Comparison of ENCODE assay signal across 16 cellular contexts in the genomic region with DNA sequence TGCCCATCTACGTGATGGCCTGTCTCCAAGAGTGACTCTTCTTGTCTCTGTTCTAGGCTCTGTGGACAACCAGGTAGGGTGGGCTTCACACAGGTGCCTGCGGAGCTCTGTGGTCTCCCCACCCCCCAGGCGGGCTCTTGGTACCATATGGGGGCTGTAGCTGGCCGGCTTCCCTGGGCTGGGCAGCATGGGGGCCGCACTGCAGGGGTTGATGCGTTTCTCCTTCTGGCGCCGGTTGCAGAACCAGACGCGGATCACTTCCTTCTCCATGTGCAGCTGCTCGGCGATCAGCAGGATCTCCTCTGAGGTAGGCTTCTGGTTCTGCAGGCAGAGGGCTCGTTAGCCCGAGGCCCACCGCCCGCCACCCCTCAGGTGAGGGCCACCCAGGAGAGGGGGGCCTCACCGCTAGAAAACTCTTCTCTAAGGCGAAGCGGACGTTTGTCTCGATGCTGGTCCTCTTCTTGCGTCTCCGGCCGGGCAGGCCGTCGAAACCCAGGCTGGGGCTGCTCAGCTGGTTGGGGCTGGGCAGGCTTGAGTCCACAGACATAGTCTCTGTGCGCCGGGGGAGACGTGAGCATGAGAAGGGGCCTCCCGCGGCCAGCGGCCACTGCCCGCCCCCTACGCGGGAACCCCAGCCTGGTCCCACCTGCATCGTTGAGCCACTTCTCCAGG. TPM values are rescaled to one million over a fixed set of nuclear protein-coding genes. Genes with fewer than 3 reads are reported as not detected.
A peak's percentile ranks its signal among the peaks of the same experiment; 100 is the strongest.
DNase-seq lines count a peak whose midpoint lies in the region; ATAC-seq, FAIRE-seq and TF ChIP-seq lines count a peak whose summit lies in the region.
"Had no signal": no experiment of that assay in that cellular context is flagged by ENCODE, and none has a peak within 500 bp of the region (broad histone marks: within the 10 kb centered on the region; RNA-seq: fewer than 3 reads in every experiment).

No MANE protein-coding gene starts in this region.

- TF ChIP-seq CTCF in GM23338 (conservative IDR thresholded peaks at IDR 0.05; ENCODE audit: low read depth in 2 of 2) = no peak
- TF ChIP-seq CTCF in K562 (IDR thresholded peaks at IDR 0.05 in 2 of 3, conservative IDR thresholded peaks at IDR 0.05 in 1 of 3; ENCODE audit: insufficient read depth in 2 of 3, low read depth in 1 of 3, low read length in 3 of 3) = no peak
- TF ChIP-seq CTCF in activated CD8-positive, alpha-beta T cell treated with anti-CD3 and anti-CD28 coated beads for 36 hours (IDR thresholded peaks at IDR 0.05) = no peak

- H3K36me3 Mint-ChIP-seq in GM23338 (ENCODE audit: low read depth) = no peaks in the 10 kb centered on the region
- H3K36me3 Mint-ChIP-seq in stimulated activated effector memory CD8-positive, alpha-beta T cell treated with anti-CD3 and anti-CD28 coated beads, Interleukin-12 subunit alpha, Interleukin-12 subunit beta, amount 100 ng/mL, for 72 hours = peaks cover 100% of the 10 kb centered on the region
- H3K36me3 Mint-ChIP-seq in activated CD8-positive, alpha-beta T cell treated with anti-CD3 and anti-CD28 coated beads for 36 hours (ENCODE audit: low read depth) = peaks cover 50% of the 10 kb centered on the region

- no peak overlapping the region for H4K8ac ChIP-seq in mesendoderm (ENCODE audit: low read depth, low read length)

- H3K4me1 Mint-ChIP-seq in GM23338 = peaks cover 29% of the 10 kb centered on the region
- peaks cover 33% of the 10 kb centered on the region for H3K4me1 Mint-ChIP-seq in stimulated activated effector memory CD8-positive, alpha-beta T cell treated with anti-CD3 and anti-CD28 coated beads, Interleukin-12 subunit alpha, Interleukin-12 subunit beta, amount 100 ng/mL, for 72 hours
- H3K4me1 Mint-ChIP-seq in activated CD8-positive, alpha-beta T cell treated with anti-CD3 and anti-CD28 coated beads for 36 hours (ENCODE audit: low read depth) = peaks cover 9% of the 10 kb centered on the region

- peak overlapping the region in 1 of 2 experiments; percentile 19; a peak in 1 of 4 replicates for H3K9ac ChIP-seq in K562 (ENCODE audit: insufficient read depth in 1 of 2, low read depth in 2 of 2, low read length in 2 of 2)
- no peak overlapping the region for H3K9ac ChIP-seq in mesendoderm (ENCODE audit: low read length)

- no peaks in the 10 kb centered on the region for H3K27me3 ChIP-seq in GM23338 (ENCODE audit: insufficient read depth)
- peaks cover 2 to 18% of the 10 kb centered on the region in 2 experiments; a peak in 3 of 5 replicates for H3K27me3 ChIP-seq in K562 (ENCODE audit: control insufficient read depth in 2 of 2, insufficient read depth in 2 of 2, low read length in 2 of 2)
- no peaks in the 10 kb centered on the region for H3K27me3 ChIP-seq in mesendoderm (ENCODE audit: insufficient read depth, low read length, poor library complexity)
- H3K27me3 ChIP-seq: BLaER1 treated with 17β-estradiol and CSF1 and Interleukin-3, amounts not matched to agents 10 nM and 100 nM had no signal

- H2BK120ac ChIP-seq in mesendoderm (ENCODE audit: low read depth, low read length) = no peak overlapping the region

- no peak for TF ChIP-seq EP300 in K562 (IDR thresholded peaks at IDR 0.05; ENCODE audit: low read length)

- H3K4me3 Mint-ChIP-seq in GM23338 = peak overlapping the region; percentile 65
- no peak overlapping the region for H3K4me3 Mint-ChIP-seq in stimulated activated effector memory CD8-positive, alpha-beta T cell treated with anti-CD3 and anti-CD28 coated beads, Interleukin-12 subunit alpha, Interleukin-12 subunit beta, amount 100 ng/mL, for 72 hours
- no peak overlapping the region for H3K4me3 Mint-ChIP-seq in activated CD8-positive, alpha-beta T cell treated with anti-CD3 and anti-CD28 coated beads for 36 hours

- H3K9me1 ChIP-seq in K562 (ENCODE audit: control insufficient read depth, insufficient read depth, low read length) = no peaks in the 10 kb centered on the region

- H3K4me3 ChIP-seq in GM23338 (peak overlapping the region; percentile 62; the same call in 1 of the 2 replicates), K562 (no peak overlapping the region), mesendoderm (ENCODE audit: low read length) (no peak overlapping the region)
- H3K4me3 ChIP-seq: BLaER1 treated with 17β-estradiol and CSF1 and Interleukin-3, amounts not matched to agents 10 nM and 100 nM; HAP-1 had no signal

- H3K79me1 ChIP-seq in mesendoderm (ENCODE audit: low read length) = no peaks in the 10 kb centered on the region

- H3F3A ChIP-seq in GM23338 (replicated peaks; ENCODE audit: low read depth) = 0 out of 2 replicates have a peak, but pooled peaks cover 9% of the 10 kb centered on the region

- H2AFZ ChIP-seq in GM23338 (peak overlapping the region; percentile 63; the same call in 1 of the 2 replicates), K562 (ENCODE audit: low read depth, low read length) (0 out of 2 replicates have a peak overlapping the region, but pooled peaks have one; percentile 66)

- H3K27ac ChIP-seq in GM23338 (ENCODE audit: low read depth) = no peak overlapping the region
- H3K27ac ChIP-seq in K562 (ENCODE audit: extremely low read depth, low read depth, low read length) = no peak overlapping the region
- no peak overlapping the region for H3K27ac ChIP-seq in mesendoderm (ENCODE audit: low read depth, low read length)
- H3K27ac ChIP-seq: BLaER1 treated with 17β-estradiol and CSF1 and Interleukin-3, amounts not matched to agents 10 nM and 100 nM had no signal

- no peak for FAIRE-seq in K562 (lab: Jason Lieb, UNC)

- in situ Hi-C loops in K562 (cut with MboI) = no loop called here

- peak overlapping the region; percentile 82 for H3K4me2 ChIP-seq in GM23338
- no peak overlapping the region for H3K4me2 ChIP-seq in K562 (ENCODE audit: insufficient read depth, low read length)
- no peak overlapping the region for H3K4me2 ChIP-seq in mesendoderm (ENCODE audit: low read length)

- intact Hi-C loops in K562 (cut with micrococcal nuclease) = no loop called here
- intact Hi-C loops in activated CD8-positive, alpha-beta T cell treated with anti-CD3 and anti-CD28 coated beads for 36 hours (cut with micrococcal nuclease) = no loop called here

- H3K36me3 ChIP-seq in GM23338 (ENCODE audit: insufficient read depth) = no peaks in the 10 kb centered on the region
- H3K36me3 ChIP-seq in K562 (ENCODE audit: control insufficient read depth, insufficient read depth, low read length) = no peaks in the 10 kb centered on the region
- H3K36me3 ChIP-seq in mesendoderm (ENCODE audit: control insufficient read depth, insufficient read depth, low read length) = no peaks in the 10 kb centered on the region
- H3K36me3 ChIP-seq: HAP-1 had no signal

- no peak for DNase-seq in GM23338 (ENCODE audit: low spot score)
- DNase-seq in K562 (ENCODE audit: extremely low read depth in 1 of 4, low spot score in 3 of 4) = no peak
- no peak for DNase-seq in mesendoderm
- DNase-seq in stimulated activated effector memory CD8-positive, alpha-beta T cell treated with anti-CD3 and anti-CD28 coated beads, Interleukin-12 subunit alpha, Interleukin-12 subunit beta, amount 100 ng/mL, for 72 hours (ENCODE audit: low spot score in 2 of 2) = no peak
- DNase-seq in cortex of kidney (lab: John Stamatoyannopoulos, UW) = no peak
- no peak for DNase-seq in SKM-1 treated with dmso at 0.1 percent for 144 hours (lab: John Stamatoyannopoulos, UW; ENCODE audit: unreplicated experiment)
- no peak for DNase-seq in activated CD8-positive, alpha-beta T cell treated with anti-CD3 and anti-CD28 coated beads for 36 hours
- DNase-seq: DMS79, KBM-7, NCI-H1694 treated with DMSO at 0.1 percent for 48 hours, NCI-H2107, NCI-H510A treated with DMSO at 0.1 percent for 48 hours, NCI-H774, Right ventricle myocardium superior had no signal

- H3K23ac ChIP-seq in mesendoderm (ENCODE audit: low read length) = no peak overlapping the region

- H3K56ac ChIP-seq in mesendoderm (ENCODE audit: low read length) = peak overlapping the region; percentile 61

- no peaks in the 10 kb centered on the region for H3K9me3 Mint-ChIP-seq in GM23338
- H3K9me3 Mint-ChIP-seq in stimulated activated effector memory CD8-positive, alpha-beta T cell treated with anti-CD3 and anti-CD28 coated beads, Interleukin-12 subunit alpha, Interleukin-12 subunit beta, amount 100 ng/mL, for 72 hours = no peaks in the 10 kb centered on the region
- no peaks in the 10 kb centered on the region for H3K9me3 Mint-ChIP-seq in activated CD8-positive, alpha-beta T cell treated with anti-CD3 and anti-CD28 coated beads for 36 hours

- no peak overlapping the region for H2AK5ac ChIP-seq in mesendoderm (ENCODE audit: low read length)

- H2BK5ac ChIP-seq in mesendoderm (ENCODE audit: low read length) = no peak overlapping the region

- H3K9me3 ChIP-seq in K562 (replicated peaks; ENCODE audit: control insufficient read depth, insufficient read depth, low read depth, low read length) = no peaks in the 10 kb centered on the region
- H3K9me3 ChIP-seq: BLaER1 treated with 17β-estradiol and CSF1 and Interleukin-3, amounts not matched to agents 10 nM and 100 nM; HAP-1 had no signal

- H4K5ac ChIP-seq in mesendoderm (ENCODE audit: low read length) = no peak overlapping the region

- no peak overlapping the region for H2BK15ac ChIP-seq in mesendoderm (replicated peaks; ENCODE audit: low read depth)

- CTCF ChIA-PET in K562 (lab: Yijun Ruan, JAX; ENCODE audit: low intra/inter-chr PET ratio) = no interaction called here
- CTCF ChIA-PET in activated CD8-positive, alpha-beta T cell treated with anti-CD3 and anti-CD28 coated beads for 36 hours (lab: Charles Lee) = interaction anchor here (1.9 to 2.2 kb wide), 3 partner anchors 14 to 344 kb away, joined by 4 to 10 read pairs (median 5); no protein-coding TSS in a partner anchor

- no peak for TF ChIP-seq POLR2A in K562 (conservative IDR thresholded peaks at IDR 0.05)

- peaks cover 11% of the 10 kb centered on the region for H3K27me3 Mint-ChIP-seq in GM23338 (ENCODE audit: insufficient read depth, low read depth, poor library complexity)
- H3K27me3 Mint-ChIP-seq in activated CD8-positive, alpha-beta T cell treated with anti-CD3 and anti-CD28 coated beads for 36 hours = no peaks in the 10 kb centered on the region

- ATAC-seq in GM23338 (peak; percentile 18), K562 (no peak)
- no peak for ATAC-seq in stimulated activated effector memory CD8-positive, alpha-beta T cell treated with anti-CD3 and anti-CD28 coated beads, Interleukin-12 subunit alpha, Interleukin-12 subunit beta, amount 100 ng/mL, for 72 hours
- ATAC-seq in activated CD8-positive, alpha-beta T cell treated with anti-CD3 and anti-CD28 coated beads for 36 hours = no peak

- POLR2A ChIA-PET in K562 (lab: Yijun Ruan, JAX) = interaction anchor here (0.6 to 1.0 kb wide), 2 partner anchors 28 to 313 kb away, joined by 3 to 5 read pairs; no protein-coding TSS in a partner anchor
- POLR2A ChIA-PET in activated CD8-positive, alpha-beta T cell treated with anti-CD3 and anti-CD28 coated beads for 36 hours (lab: Charles Lee) = no interaction called here

- H3K79me2 ChIP-seq in GM23338 (replicated peaks; ENCODE audit: insufficient read depth) (no peaks in the 10 kb centered on the region), K562 (ENCODE audit: control insufficient read depth, insufficient read depth, low read length) (no peaks in the 10 kb centered on the region), mesendoderm (ENCODE audit: control insufficient read depth, insufficient read depth, low read length) (no peaks in the 10 kb centered on the region)

- H3K9me2 ChIP-seq in GM23338 (ENCODE audit: insufficient read depth) = no peaks in the 10 kb centered on the region

- no peak overlapping the region for H3K4ac ChIP-seq in mesendoderm (ENCODE audit: low read depth, low read length)

- H3K4me1 ChIP-seq in GM23338 (ENCODE audit: insufficient read depth) (peaks cover 8% of the 10 kb centered on the region; the same call in 1 of the 2 replicates), K562 (replicated peaks in 1 of 2; ENCODE audit: control insufficient read depth in 2 of 2, insufficient read depth in 2 of 2, low read length in 2 of 2) (peaks cover 0 to 34% of the 10 kb centered on the region in 2 experiments; a peak in 4 of 5 replicates), mesendoderm (ENCODE audit: control insufficient read depth, low read depth, low read length) (no peaks in the 10 kb centered on the region)
- H3K4me1 ChIP-seq: HAP-1 had no signal

- TF ChIP-seq RAD21 in K562 (CRISPR knock-in tag; conservative IDR thresholded peaks at IDR 0.05 in 1 of 2, IDR thresholded peaks at IDR 0.05 in 1 of 2) = no peak

- BruUV-seq in K562 (replicated peaks; lab: Mats Ljungman, UMichigan) = no TSS peak

- no peaks in the 10 kb centered on the region for H4K20me1 ChIP-seq in GM23338 (replicated peaks; ENCODE audit: insufficient read depth)
- H4K20me1 ChIP-seq in K562 (replicated peaks; ENCODE audit: control insufficient read depth, insufficient read depth, low read length) = no peaks in the 10 kb centered on the region

- no peak overlapping the region for H3K18ac ChIP-seq in mesendoderm (ENCODE audit: low read length)

- no peak overlapping the region for H3K27ac Mint-ChIP-seq in GM23338
- peak overlapping the region; percentile 71 for H3K27ac Mint-ChIP-seq in stimulated activated effector memory CD8-positive, alpha-beta T cell treated with anti-CD3 and anti-CD28 coated beads, Interleukin-12 subunit alpha, Interleukin-12 subunit beta, amount 100 ng/mL, for 72 hours
- H3K27ac Mint-ChIP-seq in activated CD8-positive, alpha-beta T cell treated with anti-CD3 and anti-CD28 coated beads for 36 hours = no peak overlapping the region

- 45% methylated on average over 28 of the region's 36 CpGs for WGBS in K562 (ENCODE audit: insufficient coverage, low coverage, missing lambda C conversion rate)
- WGBS in mesendoderm (ENCODE audit: extremely low coverage, insufficient coverage, low lambda C conversion rate) = no CpG with 5 or more reads among the region's 36 CpGs

RNA-seq across cellular contexts. Expression of a gene that starts 19.3 kb away (rescaled TPM):
- 50.8 and 61.2 TPM in 2 replicates for total RNA-seq in GM23338 (2014; rRNA removed; shearing (Covaris generic))
- polyA plus RNA-seq in GM23338 (2016; fragmentation: Nextera tagmentation; extraction: Ambion mirVana) (18.7 and 19.4 TPM in 2 replicates), K562 (2011; rRNA removed) (7.1 and 12.1 TPM in 2 replicates), K562 (2014; fragmentation: Illumina TruSeq; extraction: Trizol) (8.4 and 13.7 TPM in 2 replicates), K562 (2014; fragmentation: Nextera tagmentation; extraction: Ambion mirVana) (under 1 TPM; 0.24 to 0.34 TPM), K562 (2014; rRNA removed) (11.2 and 13.4 TPM in 2 replicates)
- 6.5 and 25.2 TPM in 2 replicates for total RNA-seq in K562 (2011; cell fraction: chromatin; rRNA removed; ENCODE audit: low replicate concordance)
- total RNA-seq in K562 (2011; cell fraction: nucleolus; rRNA removed) = 24.3 and 26.2 TPM in 2 replicates
- 12.0 and 13.4 TPM in 2 replicates for total RNA-seq in K562 (2011; cell fraction: nucleoplasm; rRNA removed)
- total RNA-seq in K562 (2014; rRNA removed) (12.0 and 21.6 TPM in 2 replicates), K562 (2014; rRNA removed; fragmentation: Illumina TruSeq; extraction: Trizol) (1.9 and 2.6 TPM in 2 replicates), K562 (2015; rRNA removed; fragmentation: Illumina TruSeq; extraction: Trizol) (9.2 and 10.5 TPM in 2 replicates), K562 (2021) (20.7 and 21.0 TPM in 2 replicates)
- polyA plus RNA-seq in K562 (2011; cell fraction: cytosol; rRNA removed) = 15.2 and 35.3 TPM in 2 replicates
- polyA plus RNA-seq in K562 (2011; cell fraction: nucleus; rRNA removed) = 9.6 and 17.8 TPM in 2 replicates
- polyA plus RNA-seq in K562 (2012) = 13.6 and 14.2 TPM in 2 replicates
- polyA minus RNA-seq in K562 (2011; rRNA and poly(A)+ RNA removed) = 7.1 and 9.8 TPM in 2 replicates
- 22.7 and 24.3 TPM in 2 replicates for polyA minus RNA-seq in K562 (2011; cell fraction: cytosol; rRNA and poly(A)+ RNA removed)
- 11.4 and 14.6 TPM in 2 replicates for polyA minus RNA-seq in K562 (2011; cell fraction: nucleus; rRNA and poly(A)+ RNA removed)
- 14.4 TPM for polyA plus RNA-seq in mesendoderm (2013, experiment 1 of 2)
- 14.1 TPM for polyA plus RNA-seq in mesendoderm (2013, experiment 2 of 2)
- 10 to 100 TPM; 12.4 to 12.8 TPM for total RNA-seq in activated CD8-positive, alpha-beta T cell treated with anti-CD3 and anti-CD28 coated beads for 36 hours

RNA-seq across cellular contexts. Expression of a gene that starts 25.3 kb away (rescaled TPM):
- 34.3 and 42.5 TPM in 2 replicates for total RNA-seq in GM23338 (2014; rRNA removed; shearing (Covaris generic))
- polyA plus RNA-seq in GM23338 (2016; fragmentation: Nextera tagmentation; extraction: Ambion mirVana) (5.1 and 6.2 TPM in 2 replicates), K562 (2011; rRNA removed) (0.04 and 0.09 TPM in 2 replicates), K562 (2014; fragmentation: Illumina TruSeq; extraction: Trizol) (0.06 and 0.12 TPM in 2 replicates), K562 (2014; fragmentation: Nextera tagmentation; extraction: Ambion mirVana) (not detected), K562 (2014; rRNA removed) (0.04 and 0.27 TPM in 2 replicates)
- total RNA-seq in K562 (2011; cell fraction: chromatin; rRNA removed; ENCODE audit: low replicate concordance) = 0.12 and 1.3 TPM in 2 replicates
- total RNA-seq in K562 (2011; cell fraction: nucleolus; rRNA removed) = 0.50 and 0.53 TPM in 2 replicates
- total RNA-seq in K562 (2011; cell fraction: nucleoplasm; rRNA removed) = 0.29 and 0.31 TPM in 2 replicates
- total RNA-seq in K562 (2014; rRNA removed) (0.27 and 0.29 TPM in 2 replicates), K562 (2014; rRNA removed; fragmentation: Illumina TruSeq; extraction: Trizol) (0.55 TPM in 1 of 2 replicates, not detected in the other), K562 (2015; rRNA removed; fragmentation: Illumina TruSeq; extraction: Trizol) (0.40 TPM in 1 of 2 replicates, not detected in the other), K562 (2021) (0.51 and 0.58 TPM in 2 replicates)
- 0.04 and 0.06 TPM in 2 replicates for polyA plus RNA-seq in K562 (2011; cell fraction: cytosol; rRNA removed)
- polyA plus RNA-seq in K562 (2011; cell fraction: nucleus; rRNA removed) = 0.27 and 0.48 TPM in 2 replicates
- 0.34 and 11.2 TPM in 2 replicates for polyA plus RNA-seq in K562 (2012)
- polyA minus RNA-seq in K562 (2011; rRNA and poly(A)+ RNA removed) = 0.06 and 0.63 TPM in 2 replicates
- not detected in 2 replicates for polyA minus RNA-seq in K562 (2011; cell fraction: cytosol; rRNA and poly(A)+ RNA removed)
- 0.33 TPM in 1 of 2 replicates, not detected in the other for polyA minus RNA-seq in K562 (2011; cell fraction: nucleus; rRNA and poly(A)+ RNA removed)
- 13.3 TPM for polyA plus RNA-seq in mesendoderm (2013, experiment 1 of 2)
- polyA plus RNA-seq in mesendoderm (2013, experiment 2 of 2) = 12.9 TPM
- total RNA-seq in activated CD8-positive, alpha-beta T cell treated with anti-CD3 and anti-CD28 coated beads for 36 hours = under 1 TPM; 0.63 to 0.95 TPM

RNA-seq across cellular contexts. Expression of a gene that starts 37.0 kb away (rescaled TPM):
- total RNA-seq in GM23338 (2014; rRNA removed; shearing (Covaris generic)) = 2.3 and 2.4 TPM in 2 replicates
- polyA plus RNA-seq in GM23338 (2016; fragmentation: Nextera tagmentation; extraction: Ambion mirVana) = 4.6 and 5.1 TPM in 2 replicates
- total RNA-seq in K562 (2011; cell fraction: chromatin; rRNA removed; ENCODE audit: low replicate concordance) = 0.88 and 0.93 TPM in 2 replicates
- total RNA-seq in K562 (2011; cell fraction: nucleolus; rRNA removed) = 0.39 and 0.50 TPM in 2 replicates
- 0.44 and 0.76 TPM in 2 replicates for total RNA-seq in K562 (2011; cell fraction: nucleoplasm; rRNA removed)
- 0.14 and 0.37 TPM in 2 replicates for total RNA-seq in K562 (2014; rRNA removed)
- 0.03 and 0.07 TPM in 2 replicates for total RNA-seq in K562 (2014; rRNA removed; fragmentation: Illumina TruSeq; extraction: Trizol)
- total RNA-seq in K562 (2015; rRNA removed; fragmentation: Illumina TruSeq; extraction: Trizol) = 0.14 and 0.19 TPM in 2 replicates
- total RNA-seq in K562 (2021) = 0.56 and 0.60 TPM in 2 replicates
- polyA plus RNA-seq in K562 (2011; rRNA removed) = 0.26 and 0.28 TPM in 2 replicates
- 0.12 and 0.46 TPM in 2 replicates for polyA plus RNA-seq in K562 (2011; cell fraction: cytosol; rRNA removed)
- polyA plus RNA-seq in K562 (2011; cell fraction: nucleus; rRNA removed) = 0.88 and 1.2 TPM in 2 replicates
- polyA plus RNA-seq in K562 (2012) = 0.33 and 0.73 TPM in 2 replicates
- 0.42 and 0.68 TPM in 2 replicates for polyA plus RNA-seq in K562 (2014; fragmentation: Illumina TruSeq; extraction: Trizol)
- under 1 TPM; 0.03 TPM for polyA plus RNA-seq in K562 (2014; fragmentation: Nextera tagmentation; extraction: Ambion mirVana)
- polyA plus RNA-seq in K562 (2014; rRNA removed) = 0.61 and 1.1 TPM in 2 replicates
- 0.11 and 0.12 TPM in 2 replicates for polyA minus RNA-seq in K562 (2011; rRNA and poly(A)+ RNA removed)
- not detected in 2 replicates for polyA minus RNA-seq in K562 (2011; cell fraction: cytosol; rRNA and poly(A)+ RNA removed)
- polyA minus RNA-seq in K562 (2011; cell fraction: nucleus; rRNA and poly(A)+ RNA removed) = 0.40 and 0.56 TPM in 2 replicates
- polyA plus RNA-seq in mesendoderm (2013, experiment 1 of 2) = 4.6 TPM
- 5.5 TPM for polyA plus RNA-seq in mesendoderm (2013, experiment 2 of 2)
- 10 to 100 TPM; 37.7 to 40.7 TPM for total RNA-seq in activated CD8-positive, alpha-beta T cell treated with anti-CD3 and anti-CD28 coated beads for 36 hours

Comparison
In these comparisons a context has a peak if more than half of its experiments do, and no peak if none do; other contexts are left out.
1. RNA of a gene that starts 25.3 kb away (total RNA-seq): 34.3 to 42.5 TPM in GM23338; 0.63 to 0.95 TPM in activated CD8-positive, alpha-beta T cell treated with anti-CD3 and anti-CD28 coated beads for 36 hours and 0.12 to 1.3 TPM in K562; every median in the first group is over 10 times any median in the second.
2. RNA of a gene that starts 37.0 kb away (total RNA-seq): 37.7 to 40.7 TPM in activated CD8-positive, alpha-beta T cell treated with anti-CD3 and anti-CD28 coated beads for 36 hours; 2.3 to 2.4 TPM in GM23338 and 0.03 to 0.93 TPM in K562; every median in the first group is over 10 times any median in the second.